ENCODE assay signal across 1 cellular context in the genomic region with DNA sequence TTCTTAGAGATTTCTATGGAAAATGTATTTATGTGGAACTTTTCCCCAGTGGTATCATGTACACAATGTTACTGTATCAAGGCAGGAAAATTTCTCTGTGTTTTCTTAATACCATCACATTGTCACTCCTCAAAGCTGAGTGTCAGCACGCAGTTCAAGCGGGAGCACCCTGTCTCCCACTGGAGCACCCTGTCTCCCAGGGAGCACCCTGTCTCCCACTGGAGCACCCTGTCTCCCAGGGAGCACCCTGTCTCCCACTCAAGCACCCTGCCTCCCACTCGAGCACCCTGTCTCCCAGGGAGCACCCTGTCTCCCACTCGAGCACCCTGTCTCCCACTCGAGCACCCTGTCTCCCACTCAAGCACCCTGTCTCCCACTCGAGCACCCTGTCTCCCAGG.
TF ChIP-seq lines count a peak whose summit lies in the region.

No MANE protein-coding gene starts in this region.

TF ChIP-seq in GM23338, 12 proteins besides CTCF, POLR2A, EP300 and RAD21 (continued from another document):
- TF ChIP-seq ZNF462 (CRISPR knock-in tag; IDR thresholded peaks at IDR 0.05) (no peak), CREB1 (CRISPR knock-in tag; IDR thresholded peaks at IDR 0.05; ENCODE audit: low read depth) (no peak), ZNF114 (CRISPR knock-in tag; IDR thresholded peaks at IDR 0.05) (no peak), ETS1 (IDR thresholded peaks at IDR 0.05) (no peak), EZH2phosphoT487 (IDR thresholded peaks at IDR 0.05; ENCODE audit: unreplicated experiment) (no peak)
